8 cellular contexts compared by ENCODE assay signal in genomic region chr9:19050637-19051591, GRCh38. TPM values are rescaled to one million over a fixed set of nuclear protein-coding genes. Genes with fewer than 3 reads are reported as not detected.
A peak's percentile ranks its signal among the peaks of the same experiment; 100 is the strongest.
DNase-seq lines count a peak whose midpoint lies in the region; TF ChIP-seq lines count a peak whose summit lies in the region.

No MANE protein-coding gene starts in this region.

- H3K4me1 ChIP-seq in HEK293 (ENCODE audit: control insufficient read depth, insufficient read depth, low read length) = no peaks in the 10 kb centered on the region
- no peaks in the 10 kb centered on the region for H3K4me1 ChIP-seq in mesodermal cell (ENCODE audit: control insufficient read depth, insufficient read depth, low read length, poor library complexity, severe bottlenecking)

- 87 to 92% methylated on average over 2 of the region's 12 CpGs for WGBS in mesodermal cell (ENCODE audit: insufficient coverage in 2 of 2), 2 experiments

- DNase-seq in astrocyte of the spinal cord (ENCODE audit: low read depth, low spot score) = peak; percentile 14
- no peak for DNase-seq in Kasumi-1 (lab: John Stamatoyannopoulos, UW)
- DNase-seq in GM10248 (ENCODE audit: extremely low spot score) = no peak
- no peak for DNase-seq in DMS79 (lab: John Stamatoyannopoulos, UW)
- no peak for DNase-seq in activated gamma-delta T cell treated with Interleukin-2 at 50 U/mL for 16 hours

- H3K36me3 ChIP-seq in HEK293 (ENCODE audit: control insufficient read depth in 2 of 2, insufficient read depth in 1 of 2, low read length in 2 of 2) (peaks cover 0 to 11% of the 10 kb centered on the region in 2 experiments; a peak in 2 of 3 replicates), mesodermal cell (ENCODE audit: control insufficient read depth, insufficient read depth, low read length) (peaks cover 6% of the 10 kb centered on the region)

- H3K27ac ChIP-seq in 22Rv1 (peak overlapping the region; percentile 97; the same call in 1 of the 2 replicates), HEK293 (ENCODE audit: extremely low read depth, low read depth, low read length) (no peak overlapping the region), mesodermal cell (ENCODE audit: low read depth, low read length, severe bottlenecking) (peak overlapping the region; percentile 97)

- in situ Hi-C loops in astrocyte of the spinal cord (cut with HindIII; ENCODE audit: low sequenced_read_pairs) = no loop called here

- POLR2A ChIA-PET in HEK293 (lab: Yijun Ruan, JAX) (interaction anchor here (0.5 to 2.8 kb wide), 3 partner anchors 29 to 406 kb away, joined by 3 to 14 read pairs (median 4); partner anchors contain the start of gene RPS6), GM10248 (lab: Yijun Ruan, JAX) (interaction anchor here (1.5 kb wide), 1 partner anchor 329 kb away, joined by 3 read pairs; the partner anchor contains the start of gene RPS6)

- TF ChIP-seq CTCF in 22Rv1 (IDR thresholded peaks at IDR 0.05) = no peak
- no peak for TF ChIP-seq CTCF in HEK293 (tag by site-specific recombination; IDR thresholded peaks at IDR 0.05)
- no peak for TF ChIP-seq CTCF in astrocyte of the spinal cord (IDR thresholded peaks at IDR 0.05; ENCODE audit: low read depth, low read length)
- no peak for TF ChIP-seq CTCF in GM10248 (IDR thresholded peaks at IDR 0.05; ENCODE audit: control extremely low read depth, extremely low read depth, low read depth, missing control alignments)

- H3K9me3 ChIP-seq in HEK293 (ENCODE audit: control insufficient read depth, insufficient read depth, low read depth, low read length) (no peaks in the 10 kb centered on the region), mesodermal cell (ENCODE audit: control insufficient read depth, low read length) (no peaks in the 10 kb centered on the region)

- H3K4me3 ChIP-seq in HEK293 (ENCODE audit: low read depth, low read length) (peak overlapping the region; percentile 75), astrocyte of the spinal cord (ENCODE audit: low read depth, low read length) (peak overlapping the region; percentile 71), mesodermal cell (ENCODE audit: extremely low read depth, insufficient read depth, low read length, poor library complexity, severe bottlenecking) (peak overlapping the region; percentile 96)

- CTCF ChIA-PET in HEK293 (lab: Yijun Ruan, JAX) = interaction anchor here (0.6 to 4.7 kb wide), 5 partner anchors 35 to 413 kb away, joined by 3 to 30 read pairs (median 3); no protein-coding TSS in a partner anchor
- CTCF ChIA-PET in GM10248 (lab: Yijun Ruan, JAX) = interaction anchor here (1.0 to 4.9 kb wide), 7 partner anchors 11 to 413 kb away, joined by 3 to 28 read pairs (median 4); no protein-coding TSS in a partner anchor

TF ChIP-seq in HEK293, 187 proteins besides CTCF, POLR2A, EP300 and RAD21:
- no peak for TF ChIP-seq ZNF10 (tag by site-specific recombination; IDR thresholded peaks at IDR 0.05)
- no peak for TF ChIP-seq ZNF621 (tag by site-specific recombination; IDR thresholded peaks at IDR 0.05)
- peak; percentile 55 for TF ChIP-seq ZNF121 (tag by site-specific recombination; IDR thresholded peaks at IDR 0.05)
- TF ChIP-seq ZNF600 (tag by site-specific recombination; IDR thresholded peaks at IDR 0.05) = peak; percentile 18; the same call in 1 of the 2 replicates
- TF ChIP-seq ZNF366 (tag by site-specific recombination; conservative IDR thresholded peaks at IDR 0.05) = 0 out of 2 replicates have a peak, but pooled peaks have one; percentile 11
TF ChIP-seq in HEK293: peak in this region for 3.

RNA-seq across cellular contexts. Expression of gene RRAGA, which starts 1.7 kb away (rescaled TPM):
- polyA plus RNA-seq in mesodermal cell (2013, experiment 1 of 2) = 83.9 TPM
- polyA plus RNA-seq in mesodermal cell (2013, experiment 2 of 2) = 74.8 TPM

RNA-seq across cellular contexts. Expression of gene SAXO1, which starts 17.9 kb away (rescaled TPM):
- 0.22 TPM for polyA plus RNA-seq in mesodermal cell (2013, experiment 1 of 2)
- polyA plus RNA-seq in mesodermal cell (2013, experiment 2 of 2) = not detected

RNA-seq across cellular contexts. Expression of gene HAUS6, which starts 51.8 kb away (rescaled TPM):
- polyA plus RNA-seq in mesodermal cell (2013, experiment 1 of 2) = 24.3 TPM
- 25.6 TPM for polyA plus RNA-seq in mesodermal cell (2013, experiment 2 of 2)
